8 cellular contexts compared by ENCODE assay signal in the genomic region with DNA sequence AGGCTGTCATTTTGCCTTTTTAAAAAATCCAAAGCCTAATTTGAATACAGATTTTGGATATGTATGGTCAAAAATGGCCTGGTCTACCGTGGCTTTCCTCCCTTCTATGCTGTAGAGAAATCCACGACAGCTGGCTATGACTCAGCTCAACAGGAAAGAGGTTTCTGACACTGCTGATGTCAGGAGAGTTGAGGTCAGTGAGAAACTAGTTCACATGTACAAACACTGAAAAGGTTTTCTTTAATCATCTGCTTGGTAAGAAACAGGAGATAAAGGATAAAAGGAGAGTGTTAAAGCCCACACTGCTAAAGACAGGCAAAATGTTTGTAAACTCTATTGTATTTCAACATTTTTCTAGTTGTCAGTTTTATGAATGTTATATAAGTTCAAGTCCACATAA.
A peak's percentile ranks its signal among the peaks of the same experiment; 100 is the strongest.
DNase-seq lines count a peak whose midpoint lies in the region; ATAC-seq, FAIRE-seq and TF ChIP-seq lines count a peak whose summit lies in the region.

No MANE protein-coding gene starts in this region.

- peaks cover 7 to 10% of the 10 kb centered on the region in 2 donors for H3K36me3 Mint-ChIP-seq in stimulated activated naive B cell treated with anti-CD40 and anti-IgM and Interleukin-4, amounts not matched to agents 10 μg/mL and 1 μg/mL and 100 μg/mL, for 72 hours

- H3K4me3 Mint-ChIP-seq in stimulated activated naive B cell treated with anti-CD40 and anti-IgM and Interleukin-4, amounts not matched to agents 10 μg/mL and 1 μg/mL and 100 μg/mL, for 72 hours, result no peak overlapping the region

- peaks cover 3% of the 10 kb centered on the region for H3K4me1 ChIP-seq in foreskin keratinocyte

- ATAC-seq in GM21367 (IDR thresholded peaks at IDR 0.05; ENCODE audit: unreplicated experiment) (peak; percentile 79), foreskin keratinocyte (peak; percentile 81)
- ATAC-seq in stimulated activated naive B cell treated with anti-CD40 and anti-IgM and Interleukin-4, amounts not matched to agents 10 μg/mL and 1 μg/mL and 100 μg/mL, for 72 hours (replicated peaks), result peak; percentile 67 to 86

- TF ChIP-seq CTCF in foreskin keratinocyte (conservative IDR thresholded peaks at IDR 0.05), result no peak

- H3K27me3 Mint-ChIP-seq in stimulated activated naive B cell treated with anti-CD40 and anti-IgM and Interleukin-4, amounts not matched to agents 10 μg/mL and 1 μg/mL and 100 μg/mL, for 72 hours, result peaks cover 0 to 8% of the 10 kb centered on the region in 2 donors

- peaks cover 8 to 11% of the 10 kb centered on the region in 2 donors for H3K4me1 Mint-ChIP-seq in stimulated activated naive B cell treated with anti-CD40 and anti-IgM and Interleukin-4, amounts not matched to agents 10 μg/mL and 1 μg/mL and 100 μg/mL, for 72 hours

- DNase-seq in ELR (ENCODE audit: low read depth) (peak; percentile 79), HTR-8/SVneo (ENCODE audit: insufficient read length, low spot score) (peak; percentile 51), activated T-cell treated with anti-CD3 and anti-CD28 coated beads for 4 hours (peak; percentile 9), foreskin keratinocyte (peak; percentile 35 to 67), GM19240 (ENCODE audit: insufficient read length, low spot score) (no peak), NCI-H2227 treated with DMSO at 0.1 percent for 48 hours (lab: John Stamatoyannopoulos, UW) (no peak)
- no peak for DNase-seq in stimulated activated naive B cell treated with anti-CD40 and anti-IgM and Interleukin-4, amounts not matched to agents 10 μg/mL and 1 μg/mL and 100 μg/mL, for 72 hours

- H3K27ac Mint-ChIP-seq in stimulated activated naive B cell treated with anti-CD40 and anti-IgM and Interleukin-4, amounts not matched to agents 10 μg/mL and 1 μg/mL and 100 μg/mL, for 72 hours, result no peak overlapping the region

- H3K9me3 Mint-ChIP-seq in stimulated activated naive B cell treated with anti-CD40 and anti-IgM and Interleukin-4, amounts not matched to agents 10 μg/mL and 1 μg/mL and 100 μg/mL, for 72 hours, result no peaks in the 10 kb centered on the region

- H3K27ac ChIP-seq in foreskin keratinocyte, result no peak overlapping the region

- no peaks in the 10 kb centered on the region for H3K27me3 ChIP-seq in foreskin keratinocyte

- FAIRE-seq in HTR-8/SVneo (lab: Jason Lieb, UNC), result no peak

Comparison
In these comparisons a context has a peak if more than half of its experiments do, and no peak if none do; other contexts are left out.
1. DNase-seq: peak in ELR (single experiment), HTR-8/SVneo (single experiment), activated T-cell treated with anti-CD3 and anti-CD28 coated beads for 4 hours (single experiment) and foreskin keratinocyte (2 of 2); none in stimulated activated naive B cell treated with anti-CD40 and anti-IgM and Interleukin-4, amounts not matched to agents 10 μg/mL and 1 μg/mL and 100 μg/mL, for 72 hours (single experiment), GM19240 (single experiment) and NCI-H2227 treated with DMSO at 0.1 percent for 48 hours (single experiment).
2. Peak in every context shown above with its lines, with median percentiles within 50 percentile points of each other: ATAC-seq.